Comparison of ENCODE assay signal across 17 cellular contexts in genomic region chr10:1093696-1094095, GRCh38. TPM values are rescaled to one million over a fixed set of nuclear protein-coding genes. Genes with fewer than 3 reads are reported as not detected.
DNase-seq lines count a peak whose midpoint lies in the region; ATAC-seq, FAIRE-seq and TF ChIP-seq lines count a peak whose summit lies in the region.
"Had no signal": no experiment of that assay in that cellular context is flagged by ENCODE, and none has a peak within 500 bp of the region (broad histone marks: within the 10 kb centered on the region; RNA-seq: fewer than 3 reads in every experiment).

No MANE protein-coding gene starts in this region.

- no peak overlapping the region for H3K4me2 ChIP-seq in HepG2 (ENCODE audit: low read depth, low read length)

- H3K9me3 Mint-ChIP-seq in CD4-positive, alpha-beta memory T cell, result no peaks in the 10 kb centered on the region
- H3K9me3 Mint-ChIP-seq in naive B cell, result no peaks in the 10 kb centered on the region
- H3K9me3 Mint-ChIP-seq: CD4-positive, CD25-positive, alpha-beta regulatory T cell; H9 had no signal

- H2AFZ ChIP-seq in HepG2 (ENCODE audit: low read length), result no peak overlapping the region

- CTCF ChIA-PET in HepG2 (lab: Yijun Ruan, JAX; ENCODE audit: low intra/inter-chr PET ratio, low total read pairs), result no interaction called here
- CTCF ChIA-PET in CD4-positive, alpha-beta memory T cell (lab: Charles Lee; ENCODE audit: partially characterized antibody), result no interaction called here

- no peak for TF ChIP-seq POLR2A in HepG2 (IDR thresholded peaks at IDR 0.05; ENCODE audit: insufficient read depth in 1 of 2, low read depth in 2 of 2, low read length in 2 of 2)
- TF ChIP-seq POLR2A in right lobe of liver (IDR thresholded peaks at IDR 0.05), result no peak

- peaks cover 3% of the 10 kb centered on the region; the same call in 1 of the 2 replicates for H4K20me1 ChIP-seq in HepG2 (ENCODE audit: insufficient read depth, low read length)

- no peak overlapping the region for H3K27ac ChIP-seq in HepG2 (ENCODE audit: extremely low read length, insufficient read depth, low read length)
- H3K27ac ChIP-seq in right lobe of liver, result no peak overlapping the region
- no peak overlapping the region for H3K27ac ChIP-seq in CD4-positive, alpha-beta memory T cell (ENCODE audit: low read depth, low read length)

- no peak overlapping the region for H3K4me3 Mint-ChIP-seq in CD4-positive, alpha-beta memory T cell
- H3K4me3 Mint-ChIP-seq in naive B cell, result no peak overlapping the region
- H3K4me3 Mint-ChIP-seq: CD4-positive, CD25-positive, alpha-beta regulatory T cell; H9 had no signal

- H3K9me3 ChIP-seq in HepG2 (ENCODE audit: low read length) (no peaks in the 10 kb centered on the region), right lobe of liver (no peaks in the 10 kb centered on the region)
- H3K9me3 ChIP-seq in CD4-positive, alpha-beta memory T cell (ENCODE audit: control insufficient read depth in 1 of 2, low read length in 2 of 2), result no peaks in the 10 kb centered on the region
- H3K9me3 ChIP-seq: BE2C had no signal

- in situ Hi-C loops in HepG2 (cut with HindIII; ENCODE audit: extremely low pct_ligation_motif_present, low pct_unique_long_range_greater_than_20kb), result no loop called here
- in situ Hi-C loops in GM13977 (cut with MboI; ENCODE audit: low pct_unique_long_range_greater_than_20kb, low sequenced_read_pairs, unreplicated experiment), result no loop called here

- BruUV-seq in HepG2 (replicated peaks; lab: Mats Ljungman, UMichigan), result no TSS peak

- H3K36me3 ChIP-seq in HepG2 (replicated peaks in 1 of 2; ENCODE audit: control insufficient read depth in 1 of 2, insufficient read depth in 2 of 2, low read length in 2 of 2) (peaks cover 11 to 76% of the 10 kb centered on the region in 2 experiments), right lobe of liver (peaks cover 0 to 59% (median 27%) of the 10 kb centered on the region in 4 donors)
- H3K36me3 ChIP-seq in CD4-positive, alpha-beta memory T cell (ENCODE audit: insufficient read depth, low read length), result peaks cover 47% of the 10 kb centered on the region

- TF ChIP-seq CTCF in HepG2 (CRISPR knock-in tag; IDR thresholded peaks at IDR 0.05) (no peak), right lobe of liver (IDR thresholded peaks at IDR 0.05) (no peak), GM13977 (IDR thresholded peaks at IDR 0.05; ENCODE audit: extremely low read depth, insufficient read depth, missing control alignments) (no peak)

- POLR2A ChIA-PET in HepG2 (lab: Yijun Ruan, JAX), result no interaction called here
- POLR2A ChIA-PET in CD4-positive, alpha-beta memory T cell (lab: Charles Lee; ENCODE audit: partially characterized antibody), result interaction anchor here (0.8 kb wide), 1 partner anchor 45 kb away, joined by 3 read pairs; the partner anchor contains the start of gene IDI1

- 97% methylated on average over 9 of the region's 9 CpGs for WGBS in HepG2 (ENCODE audit: low lambda C conversion rate)
- 95% methylated on average over 9 of the region's 9 CpGs for WGBS in right lobe of liver (ENCODE audit: insufficient coverage, low coverage, low lambda C conversion rate, missing lambda C conversion rate)

- no peak for FAIRE-seq in HepG2 (lab: Jason Lieb, UNC)
- FAIRE-seq: H1 had no signal

- H3K27me3 ChIP-seq in HepG2 (ENCODE audit: control insufficient read depth in 1 of 2, insufficient read depth in 2 of 2, low read length in 2 of 2) (no peaks in the 10 kb centered on the region), right lobe of liver (no peaks in the 10 kb centered on the region)
- no peaks in the 10 kb centered on the region for H3K27me3 ChIP-seq in CD4-positive, alpha-beta memory T cell (ENCODE audit: insufficient read depth, low read length)
- H3K27me3 ChIP-seq: BE2C had no signal

- intact Hi-C loops in HepG2 (cut with micrococcal nuclease; ENCODE audit: unreplicated experiment), result no loop called here
- intact Hi-C loops in right lobe of liver (cut with DNase I), result no loop called here
- intact Hi-C loops in CD4-positive, alpha-beta memory T cell (cut with micrococcal nuclease), result no loop called here

- H3K36me3 Mint-ChIP-seq in CD4-positive, alpha-beta memory T cell, result peaks cover 19 to 35% of the 10 kb centered on the region in 2 donors
- peaks cover 4 to 8% of the 10 kb centered on the region in 2 donors for H3K36me3 Mint-ChIP-seq in naive B cell

- H3K4me3 ChIP-seq in HepG2 (replicated peaks in 1 of 3; ENCODE audit: insufficient read depth in 1 of 3, low read depth in 2 of 3, low read length in 3 of 3) (no peak overlapping the region), right lobe of liver (no peak overlapping the region)
- no peak overlapping the region for H3K4me3 ChIP-seq in CD4-positive, alpha-beta memory T cell (ENCODE audit: low read length in 2 of 2)

- TF ChIP-seq EP300 in HepG2 (IDR thresholded peaks at IDR 0.05; ENCODE audit: low read depth in 2 of 2, low read length in 2 of 2) (no peak), HepG2 (CRISPR knock-in tag; IDR thresholded peaks at IDR 0.05; ENCODE audit: borderline replicate concordance) (no peak)

- H3K27me3 Mint-ChIP-seq in CD4-positive, alpha-beta memory T cell, result no peaks in the 10 kb centered on the region
- H3K27me3 Mint-ChIP-seq in naive B cell, result no peaks in the 10 kb centered on the region
- H3K27me3 Mint-ChIP-seq: CD4-positive, CD25-positive, alpha-beta regulatory T cell had no signal

- TF ChIP-seq RAD21 in HepG2 (CRISPR knock-in tag; IDR thresholded peaks at IDR 0.05), result no peak

- no peaks in the 10 kb centered on the region for H3K79me2 ChIP-seq in HepG2 (ENCODE audit: insufficient read depth, low read length)

- no peak for ATAC-seq in HepG2
- no peak for ATAC-seq in right lobe of liver
- no peak for ATAC-seq in naive B cell (ENCODE audit: low read depth in 2 of 2)
- no peak for ATAC-seq in HG03135 (IDR thresholded peaks at IDR 0.05; ENCODE audit: unreplicated experiment)

- H3K9ac ChIP-seq in HepG2 (ENCODE audit: insufficient read depth, low read depth, low read length), result no peak overlapping the region

- H3K4me1 ChIP-seq in HepG2 (ENCODE audit: insufficient read depth, low read length), result no peaks in the 10 kb centered on the region
- no peaks in the 10 kb centered on the region for H3K4me1 ChIP-seq in right lobe of liver
- no peaks in the 10 kb centered on the region for H3K4me1 ChIP-seq in CD4-positive, alpha-beta memory T cell (ENCODE audit: insufficient read depth, low read length)
- H3K4me1 ChIP-seq: BE2C had no signal

- peaks cover under 1 to 5% (median 3%) of the 10 kb centered on the region in 4 donors for H3K4me1 Mint-ChIP-seq in CD4-positive, alpha-beta memory T cell
- peaks cover 0 to 4% (median 0%) of the 10 kb centered on the region in 3 donors for H3K4me1 Mint-ChIP-seq in naive B cell
- H3K4me1 Mint-ChIP-seq: CD4-positive, CD25-positive, alpha-beta regulatory T cell; H9 had no signal

- DNase-seq in HepG2 (ENCODE audit: low spot score) (no peak), right lobe of liver (no peak), naive B cell (no peak), HUDEP-2 (lab: John Stamatoyannopoulos, UW; ENCODE audit: unreplicated experiment in 76 of 76) (no peak), GM13977 (ENCODE audit: low spot score) (no peak)
- DNase-seq in CD4-positive, alpha-beta memory T cell, result no peak
- DNase-seq: ACHN, BE2C, C1 segment of cervical spinal cord, DMS153, DMS79 treated with DMSO at 0.1 percent for 48 hours, GF-D8, H9, KBM-7 had no signal

- peak overlapping the region in 5 of 7 donors; percentile 30 to 71 (median 69) for H3K27ac Mint-ChIP-seq in CD4-positive, alpha-beta memory T cell
- peak overlapping the region in 4 of 6 donors; percentile 6 to 80 (median 56) for H3K27ac Mint-ChIP-seq in naive B cell
- H3K27ac Mint-ChIP-seq: H9 had no signal

RNA-seq across cellular contexts. Expression of gene WDR37, which starts 37.5 kb away (rescaled TPM):
- total RNA-seq in HepG2 (2016; rRNA removed; fragmentation: Illumina TruSeq; extraction: Trizol) (5.4 and 5.9 TPM in 2 replicates), right lobe of liver (1 to 10 TPM; 5.8 to 9.7 (median 8.3) TPM)
- 14.4 and 16.4 TPM in 2 replicates for total RNA-seq in HepG2 (2016; cell fraction: cytosol; rRNA removed; fragmentation: Illumina TruSeq; extraction: Trizol; ENCODE audit: low read depth)
- 4.7 and 6.1 TPM in 2 replicates for total RNA-seq in HepG2 (2016; cell fraction: insoluble cytoplasmic fraction; rRNA removed; fragmentation: Illumina TruSeq; extraction: Trizol)
- total RNA-seq in HepG2 (2016; cell fraction: membrane; rRNA removed; fragmentation: Illumina TruSeq; extraction: Trizol), result 8.1 and 8.5 TPM in 2 replicates
- total RNA-seq in HepG2 (2016; cell fraction: nucleus; rRNA removed; fragmentation: Illumina TruSeq; extraction: Trizol), result 7.7 and 7.8 TPM in 2 replicates
- polyA plus RNA-seq in HepG2 (2011; rRNA removed) (7.5 and 8.6 TPM in 2 replicates), naive B cell (ENCODE audit: low read depth in 6 of 6) (10 to 100 TPM in 5 of 6 donors, 1 to 10 TPM in 1; 7.9 to 14.9 (median 11.5) TPM)
- polyA plus RNA-seq in HepG2 (2011; cell fraction: cytosol; rRNA removed), result 5.3 TPM in 2 replicates
- polyA plus RNA-seq in HepG2 (2011; cell fraction: nucleus; rRNA removed), result 19.8 and 22.5 TPM in 2 replicates
- polyA plus RNA-seq in HepG2 (2012), result 6.1 and 6.9 TPM in 2 replicates
- 0.37 and 0.41 TPM in 2 replicates for polyA plus RNA-seq in HepG2 (2016; cell fraction: cytosol; fragmentation: Illumina TruSeq; extraction: Trizol; ENCODE audit: low read depth)
- polyA plus RNA-seq in HepG2 (2016; cell fraction: insoluble cytoplasmic fraction; fragmentation: Illumina TruSeq; extraction: Trizol; ENCODE audit: low read depth), result 4.6 and 5.8 TPM in 2 replicates
- polyA plus RNA-seq in HepG2 (2016; cell fraction: membrane; fragmentation: Illumina TruSeq; extraction: Trizol; ENCODE audit: low read depth), result 1.1 and 1.2 TPM in 2 replicates
- polyA plus RNA-seq in HepG2 (2016; cell fraction: nucleus; fragmentation: Illumina TruSeq; extraction: Trizol; ENCODE audit: insufficient read depth, low read depth), result 16.0 TPM in 2 replicates
- 39.9 and 41.7 TPM in 2 replicates for polyA minus RNA-seq in HepG2 (2011; rRNA and poly(A)+ RNA removed; ENCODE audit: low replicate concordance)
- 7.3 and 13.4 TPM in 2 replicates for polyA minus RNA-seq in HepG2 (2011; cell fraction: cytosol; rRNA and poly(A)+ RNA removed)
- polyA minus RNA-seq in HepG2 (2011; cell fraction: nucleus; rRNA and poly(A)+ RNA removed), result 16.2 and 17.1 TPM in 2 replicates
- total RNA-seq in CD4-positive, alpha-beta memory T cell, result 10 to 100 TPM; 41.7 to 42.5 TPM
- polyA plus RNA-seq in CD4-positive, alpha-beta memory T cell, result 10 to 100 TPM; 14.2 to 18.0 TPM

RNA-seq across cellular contexts. Expression of gene IDI1, which starts 44.8 kb away (rescaled TPM):
- total RNA-seq in HepG2 (2016; rRNA removed; fragmentation: Illumina TruSeq; extraction: Trizol), result 145 and 247 TPM in 2 replicates
- total RNA-seq in HepG2 (2016; cell fraction: cytosol; rRNA removed; fragmentation: Illumina TruSeq; extraction: Trizol; ENCODE audit: low read depth), result 30.6 and 36.4 TPM in 2 replicates
- total RNA-seq in HepG2 (2016; cell fraction: insoluble cytoplasmic fraction; rRNA removed; fragmentation: Illumina TruSeq; extraction: Trizol), result 151 and 249 TPM in 2 replicates
- total RNA-seq in HepG2 (2016; cell fraction: membrane; rRNA removed; fragmentation: Illumina TruSeq; extraction: Trizol), result 51.4 and 56.7 TPM in 2 replicates
- 95.7 and 98.8 TPM in 2 replicates for total RNA-seq in HepG2 (2016; cell fraction: nucleus; rRNA removed; fragmentation: Illumina TruSeq; extraction: Trizol)
- 44.4 and 56.6 TPM in 2 replicates for polyA plus RNA-seq in HepG2 (2011; rRNA removed)
- polyA plus RNA-seq in HepG2 (2011; cell fraction: cytosol; rRNA removed), result 17.6 and 37.3 TPM in 2 replicates
- polyA plus RNA-seq in HepG2 (2011; cell fraction: nucleus; rRNA removed), result 43.0 and 68.2 TPM in 2 replicates
- polyA plus RNA-seq in HepG2 (2012), result 95.0 and 101 TPM in 2 replicates
- 11.6 and 13.1 TPM in 2 replicates for polyA plus RNA-seq in HepG2 (2016; cell fraction: cytosol; fragmentation: Illumina TruSeq; extraction: Trizol; ENCODE audit: low read depth)
- polyA plus RNA-seq in HepG2 (2016; cell fraction: insoluble cytoplasmic fraction; fragmentation: Illumina TruSeq; extraction: Trizol; ENCODE audit: low read depth), result 253 and 286 TPM in 2 replicates
- 34.8 and 35.9 TPM in 2 replicates for polyA plus RNA-seq in HepG2 (2016; cell fraction: membrane; fragmentation: Illumina TruSeq; extraction: Trizol; ENCODE audit: low read depth)
- 142 and 155 TPM in 2 replicates for polyA plus RNA-seq in HepG2 (2016; cell fraction: nucleus; fragmentation: Illumina TruSeq; extraction: Trizol; ENCODE audit: insufficient read depth, low read depth)
- polyA minus RNA-seq in HepG2 (2011; rRNA and poly(A)+ RNA removed; ENCODE audit: low replicate concordance), result 13.6 and 22.4 TPM in 2 replicates
- polyA minus RNA-seq in HepG2 (2011; cell fraction: cytosol; rRNA and poly(A)+ RNA removed), result 13.5 and 22.8 TPM in 2 replicates
- 43.5 and 60.7 TPM in 2 replicates for polyA minus RNA-seq in HepG2 (2011; cell fraction: nucleus; rRNA and poly(A)+ RNA removed)
- total RNA-seq in right lobe of liver, result 10 to 100 TPM; 14.7 to 79.7 (median 28.4) TPM
- total RNA-seq in CD4-positive, alpha-beta memory T cell, result 10 to 100 TPM; 30.3 to 32.4 TPM
- 10 to 100 TPM; 45.1 to 45.4 TPM for polyA plus RNA-seq in CD4-positive, alpha-beta memory T cell
- 10 to 100 TPM; 71.1 to 82.0 (median 74.5) TPM for polyA plus RNA-seq in naive B cell (ENCODE audit: low read depth in 6 of 6)
